1 cellular context compared by ENCODE assay signal in the genomic region with DNA sequence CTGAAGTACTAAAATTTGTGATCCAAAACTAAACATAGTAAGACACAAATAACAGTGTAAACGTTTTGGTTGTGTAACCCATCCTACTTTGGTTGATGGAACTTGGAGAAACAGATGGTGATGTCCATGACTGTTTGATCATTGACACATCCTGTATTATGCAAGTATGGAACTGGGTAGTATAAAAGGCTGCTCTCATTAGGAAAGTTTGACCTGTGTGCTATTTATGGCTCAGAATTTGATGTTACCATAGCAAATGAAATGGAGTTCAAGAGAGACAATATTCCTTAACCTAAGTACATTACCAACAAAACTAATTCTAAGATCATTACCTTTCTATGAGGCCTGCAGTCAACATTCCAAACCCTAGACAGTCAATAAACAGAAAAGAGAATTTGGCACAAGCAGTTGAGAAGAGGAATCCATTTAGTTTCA.
TF ChIP-seq lines count a peak whose summit lies in the region.

No MANE protein-coding gene starts in this region.

TF ChIP-seq in HepG2, 621 proteins besides CTCF, POLR2A, EP300 and RAD21 (continued from another document and continues in another):
- TF ChIP-seq, protein P1, sequence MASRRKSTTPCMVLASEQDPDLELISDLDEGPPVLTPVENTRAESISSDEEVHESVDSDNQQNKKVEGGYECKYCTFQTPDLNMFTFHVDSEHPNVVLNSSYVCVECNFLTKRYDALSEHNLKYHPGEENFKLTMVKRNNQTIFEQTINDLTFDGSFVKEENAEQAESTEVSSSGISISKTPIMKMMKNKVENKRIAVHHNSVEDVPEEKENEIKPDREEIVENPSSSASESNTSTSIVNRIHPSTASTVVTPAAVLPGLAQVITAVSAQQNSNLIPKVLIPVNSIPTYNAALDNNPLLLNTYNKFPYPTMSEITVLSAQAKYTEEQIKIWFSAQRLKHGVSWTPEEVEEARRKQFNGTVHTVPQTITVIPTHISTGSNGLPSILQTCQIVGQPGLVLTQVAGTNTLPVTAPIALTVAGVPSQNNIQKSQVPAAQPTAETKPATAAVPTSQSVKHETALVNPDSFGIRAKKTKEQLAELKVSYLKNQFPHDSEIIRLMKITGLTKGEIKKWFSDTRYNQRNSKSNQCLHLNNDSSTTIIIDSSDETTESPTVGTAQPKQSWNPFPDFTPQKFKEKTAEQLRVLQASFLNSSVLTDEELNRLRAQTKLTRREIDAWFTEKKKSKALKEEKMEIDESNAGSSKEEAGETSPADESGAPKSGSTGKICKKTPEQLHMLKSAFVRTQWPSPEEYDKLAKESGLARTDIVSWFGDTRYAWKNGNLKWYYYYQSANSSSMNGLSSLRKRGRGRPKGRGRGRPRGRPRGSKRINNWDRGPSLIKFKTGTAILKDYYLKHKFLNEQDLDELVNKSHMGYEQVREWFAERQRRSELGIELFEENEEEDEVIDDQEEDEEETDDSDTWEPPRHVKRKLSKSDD (CRISPR knock-in tag; IDR thresholded peaks at IDR 0.05; ENCODE audit: low read depth) = no peak
- TF ChIP-seq PLRG1 (conservative IDR thresholded peaks at IDR 0.05) = no peak
- no peak for TF ChIP-seq ELK4 (CRISPR knock-in tag; IDR thresholded peaks at IDR 0.05; ENCODE audit: borderline replicate concordance)
- no peak for TF ChIP-seq KMT2B (CRISPR knock-in tag; IDR thresholded peaks at IDR 0.05)
- peak; percentile 72 for TF ChIP-seq BCL6 (CRISPR knock-in tag; IDR thresholded peaks at IDR 0.05)
- TF ChIP-seq NFKB2 (CRISPR knock-in tag; IDR thresholded peaks at IDR 0.05; ENCODE audit: borderline replicate concordance) = no peak
- TF ChIP-seq, protein P2, sequence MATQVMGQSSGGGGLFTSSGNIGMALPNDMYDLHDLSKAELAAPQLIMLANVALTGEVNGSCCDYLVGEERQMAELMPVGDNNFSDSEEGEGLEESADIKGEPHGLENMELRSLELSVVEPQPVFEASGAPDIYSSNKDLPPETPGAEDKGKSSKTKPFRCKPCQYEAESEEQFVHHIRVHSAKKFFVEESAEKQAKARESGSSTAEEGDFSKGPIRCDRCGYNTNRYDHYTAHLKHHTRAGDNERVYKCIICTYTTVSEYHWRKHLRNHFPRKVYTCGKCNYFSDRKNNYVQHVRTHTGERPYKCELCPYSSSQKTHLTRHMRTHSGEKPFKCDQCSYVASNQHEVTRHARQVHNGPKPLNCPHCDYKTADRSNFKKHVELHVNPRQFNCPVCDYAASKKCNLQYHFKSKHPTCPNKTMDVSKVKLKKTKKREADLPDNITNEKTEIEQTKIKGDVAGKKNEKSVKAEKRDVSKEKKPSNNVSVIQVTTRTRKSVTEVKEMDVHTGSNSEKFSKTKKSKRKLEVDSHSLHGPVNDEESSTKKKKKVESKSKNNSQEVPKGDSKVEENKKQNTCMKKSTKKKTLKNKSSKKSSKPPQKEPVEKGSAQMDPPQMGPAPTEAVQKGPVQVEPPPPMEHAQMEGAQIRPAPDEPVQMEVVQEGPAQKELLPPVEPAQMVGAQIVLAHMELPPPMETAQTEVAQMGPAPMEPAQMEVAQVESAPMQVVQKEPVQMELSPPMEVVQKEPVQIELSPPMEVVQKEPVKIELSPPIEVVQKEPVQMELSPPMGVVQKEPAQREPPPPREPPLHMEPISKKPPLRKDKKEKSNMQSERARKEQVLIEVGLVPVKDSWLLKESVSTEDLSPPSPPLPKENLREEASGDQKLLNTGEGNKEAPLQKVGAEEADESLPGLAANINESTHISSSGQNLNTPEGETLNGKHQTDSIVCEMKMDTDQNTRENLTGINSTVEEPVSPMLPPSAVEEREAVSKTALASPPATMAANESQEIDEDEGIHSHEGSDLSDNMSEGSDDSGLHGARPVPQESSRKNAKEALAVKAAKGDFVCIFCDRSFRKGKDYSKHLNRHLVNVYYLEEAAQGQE (IDR thresholded peaks at IDR 0.05; ENCODE audit: borderline replicate concordance in 1 of 2, low read depth in 1 of 2, low read length in 2 of 2) = no peak
- TF ChIP-seq ELF3 (CRISPR knock-in tag; IDR thresholded peaks at IDR 0.05) = peak; percentile 39; the same call in 1 of the 2 replicates
- no peak for TF ChIP-seq ATAD3A (CRISPR knock-in tag; IDR thresholded peaks at IDR 0.05)
- TF ChIP-seq CBX2 (IDR thresholded peaks at IDR 0.05; ENCODE audit: low read depth, low read length) = no peak
- no peak for TF ChIP-seq CBX2 (CRISPR knock-in tag; IDR thresholded peaks at IDR 0.05; ENCODE audit: low read depth)
- TF ChIP-seq ZNF747 (CRISPR knock-in tag; IDR thresholded peaks at IDR 0.05; ENCODE audit: borderline replicate concordance) = no peak
- TF ChIP-seq, protein P3, sequence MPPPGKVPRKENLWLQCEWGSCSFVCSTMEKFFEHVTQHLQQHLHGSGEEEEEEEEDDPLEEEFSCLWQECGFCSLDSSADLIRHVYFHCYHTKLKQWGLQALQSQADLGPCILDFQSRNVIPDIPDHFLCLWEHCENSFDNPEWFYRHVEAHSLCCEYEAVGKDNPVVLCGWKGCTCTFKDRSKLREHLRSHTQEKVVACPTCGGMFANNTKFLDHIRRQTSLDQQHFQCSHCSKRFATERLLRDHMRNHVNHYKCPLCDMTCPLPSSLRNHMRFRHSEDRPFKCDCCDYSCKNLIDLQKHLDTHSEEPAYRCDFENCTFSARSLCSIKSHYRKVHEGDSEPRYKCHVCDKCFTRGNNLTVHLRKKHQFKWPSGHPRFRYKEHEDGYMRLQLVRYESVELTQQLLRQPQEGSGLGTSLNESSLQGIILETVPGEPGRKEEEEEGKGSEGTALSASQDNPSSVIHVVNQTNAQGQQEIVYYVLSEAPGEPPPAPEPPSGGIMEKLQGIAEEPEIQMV (CRISPR knock-in tag; IDR thresholded peaks at IDR 0.05; ENCODE audit: low read depth) = no peak
- TF ChIP-seq, protein P4, sequence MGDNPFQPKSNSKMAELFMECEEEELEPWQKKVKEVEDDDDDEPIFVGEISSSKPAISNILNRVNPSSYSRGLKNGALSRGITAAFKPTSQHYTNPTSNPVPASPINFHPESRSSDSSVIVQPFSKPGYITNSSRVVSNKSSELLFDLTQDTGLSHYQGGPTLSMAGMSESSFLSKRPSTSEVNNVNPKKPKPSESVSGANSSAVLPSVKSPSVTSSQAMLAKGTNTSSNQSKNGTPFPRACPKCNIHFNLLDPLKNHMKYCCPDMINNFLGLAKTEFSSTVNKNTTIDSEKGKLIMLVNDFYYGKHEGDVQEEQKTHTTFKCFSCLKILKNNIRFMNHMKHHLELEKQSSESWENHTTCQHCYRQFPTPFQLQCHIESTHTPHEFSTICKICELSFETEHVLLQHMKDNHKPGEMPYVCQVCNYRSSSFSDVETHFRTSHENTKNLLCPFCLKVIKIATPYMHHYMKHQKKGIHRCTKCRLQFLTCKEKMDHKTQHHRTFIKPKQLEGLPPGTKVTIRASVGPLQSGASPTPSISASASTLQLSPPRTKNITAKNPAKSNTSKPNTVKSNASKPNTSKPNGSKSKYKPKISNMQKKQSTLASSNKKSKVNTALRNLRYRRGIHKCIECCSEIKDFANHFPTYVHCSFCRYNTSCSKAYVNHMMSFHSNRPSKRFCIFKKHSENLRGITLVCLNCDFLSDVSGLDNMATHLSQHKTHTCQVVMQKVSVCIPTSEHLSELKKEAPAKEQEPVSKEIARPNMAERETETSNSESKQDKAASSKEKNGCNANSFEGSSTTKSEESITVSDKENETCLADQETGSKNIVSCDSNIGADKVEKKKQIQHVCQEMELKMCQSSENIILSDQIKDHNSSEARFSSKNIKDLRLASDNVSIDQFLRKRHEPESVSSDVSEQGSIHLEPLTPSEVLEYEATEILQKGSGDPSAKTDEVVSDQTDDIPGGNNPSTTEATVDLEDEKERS (CRISPR knock-in tag; IDR thresholded peaks at IDR 0.05) = no peak
- no peak for TF ChIP-seq ZMAT3 (CRISPR knock-in tag; conservative IDR thresholded peaks at IDR 0.05)
- TF ChIP-seq ZNF180 (CRISPR knock-in tag; IDR thresholded peaks at IDR 0.05; ENCODE audit: borderline replicate concordance, low read depth) = no peak
- TF ChIP-seq, protein P5, sequence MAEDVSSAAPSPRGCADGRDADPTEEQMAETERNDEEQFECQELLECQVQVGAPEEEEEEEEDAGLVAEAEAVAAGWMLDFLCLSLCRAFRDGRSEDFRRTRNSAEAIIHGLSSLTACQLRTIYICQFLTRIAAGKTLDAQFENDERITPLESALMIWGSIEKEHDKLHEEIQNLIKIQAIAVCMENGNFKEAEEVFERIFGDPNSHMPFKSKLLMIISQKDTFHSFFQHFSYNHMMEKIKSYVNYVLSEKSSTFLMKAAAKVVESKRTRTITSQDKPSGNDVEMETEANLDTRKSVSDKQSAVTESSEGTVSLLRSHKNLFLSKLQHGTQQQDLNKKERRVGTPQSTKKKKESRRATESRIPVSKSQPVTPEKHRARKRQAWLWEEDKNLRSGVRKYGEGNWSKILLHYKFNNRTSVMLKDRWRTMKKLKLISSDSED (CRISPR knock-in tag; IDR thresholded peaks at IDR 0.05) = no peak
- no peak for TF ChIP-seq SMAD9 (CRISPR knock-in tag; IDR thresholded peaks at IDR 0.05)
- no peak for TF ChIP-seq ZZZ3 (CRISPR knock-in tag; IDR thresholded peaks at IDR 0.05; ENCODE audit: borderline replicate concordance)
- TF ChIP-seq MIER2 (CRISPR knock-in tag; IDR thresholded peaks at IDR 0.05) = 0 out of 2 replicates have a peak, but pooled peaks have one; percentile 46
- no peak for TF ChIP-seq RFXANK (CRISPR knock-in tag; IDR thresholded peaks at IDR 0.05)
- no peak for TF ChIP-seq NCOA5 (CRISPR knock-in tag; IDR thresholded peaks at IDR 0.05)
- no peak; the same call in 1 of the 2 replicates for TF ChIP-seq HMG20B (CRISPR knock-in tag; conservative IDR thresholded peaks at IDR 0.05)
- TF ChIP-seq ZNF605 (CRISPR knock-in tag; IDR thresholded peaks at IDR 0.05) = no peak
- TF ChIP-seq ZNF354B (CRISPR knock-in tag; IDR thresholded peaks at IDR 0.05) = no peak
- TF ChIP-seq ZNF841 (CRISPR knock-in tag; IDR thresholded peaks at IDR 0.05; ENCODE audit: borderline replicate concordance) = no peak
- TF ChIP-seq, protein P6, sequence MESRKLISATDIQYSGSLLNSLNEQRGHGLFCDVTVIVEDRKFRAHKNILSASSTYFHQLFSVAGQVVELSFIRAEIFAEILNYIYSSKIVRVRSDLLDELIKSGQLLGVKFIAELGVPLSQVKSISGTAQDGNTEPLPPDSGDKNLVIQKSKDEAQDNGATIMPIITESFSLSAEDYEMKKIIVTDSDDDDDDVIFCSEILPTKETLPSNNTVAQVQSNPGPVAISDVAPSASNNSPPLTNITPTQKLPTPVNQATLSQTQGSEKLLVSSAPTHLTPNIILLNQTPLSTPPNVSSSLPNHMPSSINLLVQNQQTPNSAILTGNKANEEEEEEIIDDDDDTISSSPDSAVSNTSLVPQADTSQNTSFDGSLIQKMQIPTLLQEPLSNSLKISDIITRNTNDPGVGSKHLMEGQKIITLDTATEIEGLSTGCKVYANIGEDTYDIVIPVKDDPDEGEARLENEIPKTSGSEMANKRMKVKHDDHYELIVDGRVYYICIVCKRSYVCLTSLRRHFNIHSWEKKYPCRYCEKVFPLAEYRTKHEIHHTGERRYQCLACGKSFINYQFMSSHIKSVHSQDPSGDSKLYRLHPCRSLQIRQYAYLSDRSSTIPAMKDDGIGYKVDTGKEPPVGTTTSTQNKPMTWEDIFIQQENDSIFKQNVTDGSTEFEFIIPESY (CRISPR knock-in tag; IDR thresholded peaks at IDR 0.05) = no peak
- TF ChIP-seq KMT2A (CRISPR knock-in tag; IDR thresholded peaks at IDR 0.05) = no peak; the same call in 1 of the 2 replicates
- no peak for TF ChIP-seq ZNF230 (CRISPR knock-in tag; IDR thresholded peaks at IDR 0.05)
- no peak for TF ChIP-seq NR2F2 (IDR thresholded peaks at IDR 0.05; ENCODE audit: borderline replicate concordance, low read depth)
- TF ChIP-seq CREB1 (IDR thresholded peaks at IDR 0.05) = no peak
- peak; percentile 74 for TF ChIP-seq CREB1 (CRISPR knock-in tag; IDR thresholded peaks at IDR 0.05)
- peak; percentile 93 for TF ChIP-seq PPARG (CRISPR knock-in tag; conservative IDR thresholded peaks at IDR 0.05)
- TF ChIP-seq ARNT2 (CRISPR knock-in tag; IDR thresholded peaks at IDR 0.05; ENCODE audit: low read depth) = no peak
- TF ChIP-seq SMARCE1 (IDR thresholded peaks at IDR 0.05; ENCODE audit: borderline replicate concordance) = no peak
- TF ChIP-seq AGO1 (IDR thresholded peaks at IDR 0.05; ENCODE audit: low read depth, low read length, poor library complexity, severe bottlenecking) = no peak
- TF ChIP-seq ZNF432 (CRISPR knock-in tag; IDR thresholded peaks at IDR 0.05; ENCODE audit: borderline replicate concordance) = no peak
- no peak for TF ChIP-seq ZNF713 (CRISPR knock-in tag; IDR thresholded peaks at IDR 0.05)
- no peak for TF ChIP-seq ZNF598 (CRISPR knock-in tag; IDR thresholded peaks at IDR 0.05; ENCODE audit: borderline replicate concordance)
- TF ChIP-seq, protein P7, sequence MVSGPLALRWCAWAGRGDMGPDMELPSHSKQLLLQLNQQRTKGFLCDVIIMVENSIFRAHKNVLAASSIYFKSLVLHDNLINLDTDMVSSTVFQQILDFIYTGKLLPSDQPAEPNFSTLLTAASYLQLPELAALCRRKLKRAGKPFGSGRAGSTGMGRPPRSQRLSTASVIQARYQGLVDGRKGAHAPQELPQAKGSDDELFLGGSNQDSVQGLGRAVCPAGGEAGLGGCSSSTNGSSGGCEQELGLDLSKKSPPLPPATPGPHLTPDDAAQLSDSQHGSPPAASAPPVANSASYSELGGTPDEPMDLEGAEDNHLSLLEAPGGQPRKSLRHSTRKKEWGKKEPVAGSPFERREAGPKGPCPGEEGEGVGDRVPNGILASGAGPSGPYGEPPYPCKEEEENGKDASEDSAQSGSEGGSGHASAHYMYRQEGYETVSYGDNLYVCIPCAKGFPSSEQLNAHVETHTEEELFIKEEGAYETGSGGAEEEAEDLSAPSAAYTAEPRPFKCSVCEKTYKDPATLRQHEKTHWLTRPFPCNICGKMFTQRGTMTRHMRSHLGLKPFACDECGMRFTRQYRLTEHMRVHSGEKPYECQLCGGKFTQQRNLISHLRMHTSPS (CRISPR knock-in tag; IDR thresholded peaks at IDR 0.05; ENCODE audit: low read depth) = no peak
- TF ChIP-seq ZNF431 (CRISPR knock-in tag; IDR thresholded peaks at IDR 0.05; ENCODE audit: borderline replicate concordance, low read depth) = no peak
- no peak for TF ChIP-seq ZNF839 (CRISPR knock-in tag; IDR thresholded peaks at IDR 0.05; ENCODE audit: borderline replicate concordance)
- TF ChIP-seq ASH2L (IDR thresholded peaks at IDR 0.05; ENCODE audit: insufficient read length, low read depth, low read length) = no peak
- TF ChIP-seq ZNF883 (CRISPR knock-in tag; IDR thresholded peaks at IDR 0.05; ENCODE audit: not compliant biosample characterization) = no peak
- TF ChIP-seq ZNF572 (CRISPR knock-in tag; IDR thresholded peaks at IDR 0.05) = no peak
- TF ChIP-seq TBP (CRISPR knock-in tag; IDR thresholded peaks at IDR 0.05) = no peak
- TF ChIP-seq SNAPC5 (CRISPR knock-in tag; IDR thresholded peaks at IDR 0.05; ENCODE audit: borderline replicate concordance) = 0 out of 2 replicates have a peak, but pooled peaks have one; percentile 39
- TF ChIP-seq PHF21A (CRISPR knock-in tag; IDR thresholded peaks at IDR 0.05) = no peak
- TF ChIP-seq SP2 (CRISPR knock-in tag; IDR thresholded peaks at IDR 0.05) = no peak
